In genomic region chr1:38831753-38832734, GRCh38 we compare ENCODE assay signal across 1 cellular context.
TF ChIP-seq lines count a peak whose summit lies in the region.

No MANE protein-coding gene starts in this region.

TF ChIP-seq in K562, 482 proteins besides CTCF, POLR2A, EP300 and RAD21 (continued from another document and continues in another):
- TF ChIP-seq, protein P1, sequence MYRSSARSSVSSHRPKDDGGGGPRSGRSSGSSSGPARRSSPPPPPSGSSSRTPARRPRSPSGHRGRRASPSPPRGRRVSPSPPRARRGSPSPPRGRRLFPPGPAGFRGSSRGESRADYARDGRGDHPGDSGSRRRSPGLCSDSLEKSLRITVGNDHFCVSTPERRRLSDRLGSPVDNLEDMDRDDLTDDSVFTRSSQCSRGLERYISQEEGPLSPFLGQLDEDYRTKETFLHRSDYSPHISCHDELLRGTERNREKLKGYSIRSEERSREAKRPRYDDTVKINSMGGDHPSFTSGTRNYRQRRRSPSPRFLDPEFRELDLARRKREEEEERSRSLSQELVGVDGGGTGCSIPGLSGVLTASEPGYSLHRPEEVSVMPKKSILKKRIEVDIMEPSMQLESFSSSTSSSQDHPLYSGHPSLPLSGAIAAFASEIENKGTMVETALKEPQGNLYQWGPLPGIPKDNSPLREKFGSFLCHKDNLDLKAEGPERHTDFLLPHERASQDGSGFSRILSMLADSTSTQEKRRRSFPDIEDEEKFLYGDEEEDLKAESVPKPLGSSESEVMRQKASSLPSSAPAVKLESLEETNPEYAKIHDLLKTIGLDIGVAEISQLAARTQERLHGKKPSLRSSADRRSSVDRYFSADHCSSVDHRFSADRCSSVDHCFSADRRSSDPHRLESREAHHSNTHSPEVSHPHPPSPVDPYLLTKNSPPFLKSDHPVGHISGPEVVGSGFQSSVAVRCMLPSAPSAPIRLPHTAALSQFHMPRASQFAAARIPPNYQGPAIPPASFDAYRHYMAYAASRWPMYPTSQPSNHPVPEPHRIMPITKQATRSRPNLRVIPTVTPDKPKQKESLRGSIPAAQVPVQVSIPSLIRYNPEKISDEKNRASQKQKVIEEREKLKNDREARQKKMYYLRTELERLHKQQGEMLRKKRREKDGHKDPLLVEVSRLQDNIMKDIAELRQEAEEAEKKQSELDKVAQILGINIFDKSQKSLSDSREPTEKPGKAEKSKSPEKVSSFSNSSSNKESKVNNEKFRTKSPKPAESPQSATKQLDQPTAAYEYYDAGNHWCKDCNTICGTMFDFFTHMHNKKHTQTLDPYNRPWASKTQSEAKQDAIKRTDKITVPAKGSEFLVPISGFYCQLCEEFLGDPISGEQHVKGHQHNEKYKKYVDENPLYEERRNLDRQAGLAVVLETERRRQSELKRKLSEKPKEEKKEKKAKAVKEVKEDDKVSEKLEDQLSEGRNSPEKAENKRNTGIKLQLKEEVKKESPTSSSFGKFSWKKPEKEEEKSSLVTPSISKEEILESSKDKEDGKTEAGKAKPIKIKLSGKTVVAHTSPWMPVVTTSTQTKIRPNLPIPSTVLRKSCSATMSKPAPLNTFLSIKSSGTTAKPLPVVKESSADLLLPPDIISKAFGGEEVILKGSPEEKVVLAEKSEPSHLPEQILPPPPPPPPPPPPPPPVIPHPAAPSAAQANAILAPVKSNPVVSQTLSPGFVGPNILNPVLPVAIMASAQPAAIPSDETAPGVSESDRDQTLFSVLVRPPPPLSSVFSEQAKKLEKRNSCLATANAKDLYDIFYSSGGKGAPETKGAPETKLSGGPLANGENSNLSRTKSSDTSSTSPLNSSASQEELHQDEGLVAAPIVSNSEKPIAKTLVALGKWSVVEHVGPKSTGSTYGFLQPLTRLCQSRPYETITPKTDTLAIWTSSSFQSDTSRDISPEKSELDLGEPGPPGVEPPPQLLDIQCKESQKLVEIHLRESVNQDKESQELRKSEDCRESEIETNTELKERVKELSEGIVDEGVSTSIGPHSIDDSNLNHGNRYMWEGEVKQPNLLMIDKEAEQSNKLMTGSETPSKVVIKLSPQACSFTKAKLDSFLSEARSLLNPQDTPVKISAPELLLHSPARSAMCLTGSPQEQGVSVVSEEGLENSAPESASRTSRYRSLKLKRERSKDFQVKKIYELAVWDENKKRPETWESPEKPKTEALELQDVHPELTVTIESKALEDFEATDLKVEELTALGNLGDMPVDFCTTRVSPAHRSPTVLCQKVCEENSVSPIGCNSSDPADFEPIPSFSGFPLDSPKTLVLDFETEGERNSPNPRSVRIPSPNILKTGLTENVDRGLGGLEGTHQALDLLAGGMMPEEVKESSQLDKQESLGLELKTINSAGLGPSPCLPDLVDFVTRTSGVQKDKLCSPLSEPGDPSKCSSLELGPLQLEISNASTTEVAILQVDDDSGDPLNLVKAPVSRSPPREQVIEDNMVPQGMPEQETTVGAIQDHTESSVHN (IDR thresholded peaks at IDR 0.05; ENCODE audit: borderline replicate concordance in 1 of 2, low read depth in 1 of 2) = no peak
- no peak for TF ChIP-seq ZNF232 (CRISPR knock-in tag; IDR thresholded peaks at IDR 0.05)
- TF ChIP-seq ZMIZ1 (IDR thresholded peaks at IDR 0.05; ENCODE audit: low read depth in 2 of 2, low read length in 2 of 2) = no peak
- TF ChIP-seq ZNF79 (CRISPR knock-in tag; IDR thresholded peaks at IDR 0.05; ENCODE audit: low read depth) = no peak
- TF ChIP-seq RBM17 (IDR thresholded peaks at IDR 0.05; ENCODE audit: borderline replicate concordance, low read depth, low read length) = no peak
- no peak for TF ChIP-seq ZNF592 (IDR thresholded peaks at IDR 0.05)
- TF ChIP-seq NFXL1 (CRISPR knock-in tag; IDR thresholded peaks at IDR 0.05) = no peak
- no peak for TF ChIP-seq ZKSCAN1 (IDR thresholded peaks at IDR 0.05; ENCODE audit: low read depth, low read length)
- TF ChIP-seq GTF2B (IDR thresholded peaks at IDR 0.05; ENCODE audit: extremely low read depth, insufficient read length) = no peak
- no peak for TF ChIP-seq ZNF445 (CRISPR knock-in tag; IDR thresholded peaks at IDR 0.05; ENCODE audit: low read depth)
- TF ChIP-seq FOXJ2 (tag; IDR thresholded peaks at IDR 0.05) = no peak
- TF ChIP-seq, protein P2, sequence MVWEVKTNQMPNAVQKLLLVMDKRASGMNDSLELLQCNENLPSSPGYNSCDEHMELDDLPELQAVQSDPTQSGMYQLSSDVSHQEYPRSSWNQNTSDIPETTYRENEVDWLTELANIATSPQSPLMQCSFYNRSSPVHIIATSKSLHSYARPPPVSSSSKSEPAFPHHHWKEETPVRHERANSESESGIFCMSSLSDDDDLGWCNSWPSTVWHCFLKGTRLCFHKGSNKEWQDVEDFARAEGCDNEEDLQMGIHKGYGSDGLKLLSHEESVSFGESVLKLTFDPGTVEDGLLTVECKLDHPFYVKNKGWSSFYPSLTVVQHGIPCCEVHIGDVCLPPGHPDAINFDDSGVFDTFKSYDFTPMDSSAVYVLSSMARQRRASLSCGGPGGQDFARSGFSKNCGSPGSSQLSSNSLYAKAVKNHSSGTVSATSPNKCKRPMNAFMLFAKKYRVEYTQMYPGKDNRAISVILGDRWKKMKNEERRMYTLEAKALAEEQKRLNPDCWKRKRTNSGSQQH (CRISPR knock-in tag; IDR thresholded peaks at IDR 0.05) = no peak
- no peak for TF ChIP-seq HIVEP1 (CRISPR knock-in tag; IDR thresholded peaks at IDR 0.05)
- no peak for TF ChIP-seq ZNF175 (CRISPR knock-in tag; IDR thresholded peaks at IDR 0.05; ENCODE audit: low read depth)
- TF ChIP-seq ZNF717 (CRISPR knock-in tag; IDR thresholded peaks at IDR 0.05) = no peak
- peak; percentile 78 for TF ChIP-seq CBFA2T2 (conservative IDR thresholded peaks at IDR 0.05)
- 0 out of 2 replicates have a peak, but pooled peaks have one; percentile 18 for TF ChIP-seq ZNF263 (CRISPR knock-in tag; IDR thresholded peaks at IDR 0.05; ENCODE audit: borderline replicate concordance)
- TF ChIP-seq DLX4 (CRISPR knock-in tag; IDR thresholded peaks at IDR 0.05) = no peak
- no peak for TF ChIP-seq ATF1 (CRISPR knock-in tag; IDR thresholded peaks at IDR 0.05)
- no peak for TF ChIP-seq ATF1 (tag; IDR thresholded peaks at IDR 0.05)
- no peak for TF ChIP-seq TCF7 (IDR thresholded peaks at IDR 0.05; ENCODE audit: borderline replicate concordance)
- TF ChIP-seq HDAC2 (IDR thresholded peaks at IDR 0.05) = peak; percentile 46; the same call in 1 of the 2 replicates
- peak; percentile 93 for TF ChIP-seq BCOR (IDR thresholded peaks at IDR 0.05)
- no peak for TF ChIP-seq NR2C1 (IDR thresholded peaks at IDR 0.05)
- TF ChIP-seq NR2C1 (tag; IDR thresholded peaks at IDR 0.05) = no peak
- TF ChIP-seq, protein P3, sequence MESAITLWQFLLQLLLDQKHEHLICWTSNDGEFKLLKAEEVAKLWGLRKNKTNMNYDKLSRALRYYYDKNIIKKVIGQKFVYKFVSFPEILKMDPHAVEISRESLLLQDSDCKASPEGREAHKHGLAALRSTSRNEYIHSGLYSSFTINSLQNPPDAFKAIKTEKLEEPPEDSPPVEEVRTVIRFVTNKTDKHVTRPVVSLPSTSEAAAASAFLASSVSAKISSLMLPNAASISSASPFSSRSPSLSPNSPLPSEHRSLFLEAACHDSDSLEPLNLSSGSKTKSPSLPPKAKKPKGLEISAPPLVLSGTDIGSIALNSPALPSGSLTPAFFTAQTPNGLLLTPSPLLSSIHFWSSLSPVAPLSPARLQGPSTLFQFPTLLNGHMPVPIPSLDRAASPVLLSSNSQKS (CRISPR knock-in tag; IDR thresholded peaks at IDR 0.05) = no peak
- TF ChIP-seq ZNF639 (CRISPR knock-in tag; conservative IDR thresholded peaks at IDR 0.05 in 1 of 2, IDR thresholded peaks at IDR 0.05 in 1 of 2) = 0 out of 4 replicates have a peak, but pooled peaks of 1 of the 2 experiments have one; percentile 35
- no peak for TF ChIP-seq PHF21A (IDR thresholded peaks at IDR 0.05; ENCODE audit: borderline replicate concordance, low read depth)
- no peak for TF ChIP-seq ZNF707 (CRISPR knock-in tag; conservative IDR thresholded peaks at IDR 0.05)
- peak; percentile 57 for TF ChIP-seq NCOR1 (IDR thresholded peaks at IDR 0.05)
- TF ChIP-seq ZBTB43 (CRISPR knock-in tag; IDR thresholded peaks at IDR 0.05) = no peak
- TF ChIP-seq RBM25 (IDR thresholded peaks at IDR 0.05; ENCODE audit: low read depth, low read length, severe bottlenecking) = peak; percentile 86
- no peak for TF ChIP-seq POLR3A (IDR thresholded peaks at IDR 0.05; ENCODE audit: borderline replicate concordance, extremely low read depth, insufficient read depth, insufficient read length)
- TF ChIP-seq NFIC (IDR thresholded peaks at IDR 0.05) = 0 out of 2 replicates have a peak, but pooled peaks have one; percentile 23
- TF ChIP-seq CBFA2T3 (IDR thresholded peaks at IDR 0.05) = peak; percentile 87
